In genomic region chr11:116930586-116930985, GRCh38 we compare ENCODE assay signal across 9 cellular contexts.
DNase-seq lines count a peak whose midpoint lies in the region; ATAC-seq lines count a peak whose summit lies in the region.
"Had no signal": no experiment of that assay in that cellular context is flagged by ENCODE, and none has a peak within 500 bp of the region (broad histone marks: within the 10 kb centered on the region; RNA-seq: fewer than 3 reads in every experiment).

No MANE protein-coding gene starts in this region.

- no peaks in the 10 kb centered on the region for H3K9me3 ChIP-seq in CD8-positive, alpha-beta memory T cell (ENCODE audit: low read length)
- no peaks in the 10 kb centered on the region for H3K9me3 ChIP-seq in effector memory CD4-positive, alpha-beta T cell (ENCODE audit: control insufficient read depth, low read length)

- peaks cover 0 to 17% (median 3%) of the 10 kb centered on the region in 3 donors for H3K36me3 Mint-ChIP-seq in CD8-positive, alpha-beta memory T cell

- H3K4me1 Mint-ChIP-seq in CD8-positive, alpha-beta memory T cell, result peaks cover 86 to 90% (median 90%) of the 10 kb centered on the region in 3 donors

- H3K27ac Mint-ChIP-seq in CD8-positive, alpha-beta memory T cell, result peak overlapping the region; percentile 88 to 100 (median 98)

- peak overlapping the region; percentile 84 for H3K27ac ChIP-seq in CD8-positive, alpha-beta memory T cell (ENCODE audit: low read depth, low read length)
- H3K27ac ChIP-seq in effector memory CD4-positive, alpha-beta T cell (ENCODE audit: insufficient read depth, low read length, poor library complexity, severe bottlenecking), result peak overlapping the region; percentile 78

- no peaks in the 10 kb centered on the region for H3K9me3 Mint-ChIP-seq in CD8-positive, alpha-beta memory T cell

- H3K4me3 ChIP-seq in CD8-positive, alpha-beta memory T cell (ENCODE audit: low read length), result peak overlapping the region; percentile 6
- H3K4me3 ChIP-seq in effector memory CD4-positive, alpha-beta T cell (ENCODE audit: insufficient read depth, low read depth, low read length, poor library complexity, severe bottlenecking), result peak overlapping the region; percentile 30

- peak; percentile 5 for ATAC-seq in sciatic nerve
- ATAC-seq: left colon had no signal

- no peaks in the 10 kb centered on the region for H3K27me3 Mint-ChIP-seq in CD8-positive, alpha-beta memory T cell

- no peak for DNase-seq in CD8-positive, alpha-beta memory T cell
- peak; percentile 58 for DNase-seq in NCI-H510A treated with DMSO at 0.1 percent for 48 hours (lab: John Stamatoyannopoulos, UW)
- no peak for DNase-seq in effector memory CD4-positive, alpha-beta T cell
- DNase-seq in sciatic nerve (ENCODE audit: low spot score), result no peak
- DNase-seq in AG08395 (ENCODE audit: low spot score), result no peak
- DNase-seq in NCI-H2107 (lab: John Stamatoyannopoulos, UW), result no peak
- DNase-seq in HuH-7 (ENCODE audit: low spot score), result no peak
- DNase-seq in SW 1271 (lab: John Stamatoyannopoulos, UW), result no peak

- H3K4me3 Mint-ChIP-seq in CD8-positive, alpha-beta memory T cell, result peak overlapping the region; percentile 75 to 94 (median 83)

- POLR2A ChIA-PET in CD8-positive, alpha-beta memory T cell (lab: Charles Lee), result interaction anchor here (1.7 kb wide), 1 partner anchor 167 kb away, joined by 5 read pairs; the partner anchor contains the start of gene SIK3

- peaks cover 83% of the 10 kb centered on the region for H3K4me1 ChIP-seq in CD8-positive, alpha-beta memory T cell (ENCODE audit: insufficient read depth, low read length)
- H3K4me1 ChIP-seq in effector memory CD4-positive, alpha-beta T cell (ENCODE audit: control insufficient read depth, insufficient read depth, low read length, poor library complexity, severe bottlenecking), result peaks cover 52% of the 10 kb centered on the region

- intact Hi-C loops in sciatic nerve (cut with DNase I), result no loop called here

- H3K27me3 ChIP-seq in CD8-positive, alpha-beta memory T cell (ENCODE audit: insufficient read depth, low read length, poor library complexity, severe bottlenecking), result no peaks in the 10 kb centered on the region
- no peaks in the 10 kb centered on the region for H3K27me3 ChIP-seq in effector memory CD4-positive, alpha-beta T cell (replicated peaks; ENCODE audit: control insufficient read depth, insufficient read depth, low read length, poor library complexity, severe bottlenecking)

- no peaks in the 10 kb centered on the region for H3K36me3 ChIP-seq in CD8-positive, alpha-beta memory T cell (ENCODE audit: insufficient read depth, low read length)
- H3K36me3 ChIP-seq in effector memory CD4-positive, alpha-beta T cell (ENCODE audit: control insufficient read depth, insufficient read depth, low read length), result peaks cover 6% of the 10 kb centered on the region

- CTCF ChIA-PET in CD8-positive, alpha-beta memory T cell (lab: Charles Lee), result interaction anchor here (0.9 to 2.6 kb wide), 3 partner anchors 72 to 175 kb away, joined by 3 to 14 read pairs (median 5); no protein-coding TSS in a partner anchor
